In genomic region chr5:30376848-30377247, GRCh38 we compare ENCODE assay signal across 9 cellular contexts.
"Had no signal": no experiment of that assay in that cellular context is flagged by ENCODE, and none has a peak within 500 bp of the region (broad histone marks: within the 10 kb centered on the region; RNA-seq: fewer than 3 reads in every experiment).

No MANE protein-coding gene starts in this region.

- H3K27ac ChIP-seq: HL-60, KMS-11 had no signal

- H3K9me3 ChIP-seq: HAP-1 had no signal

- H3K4me3 ChIP-seq: HAP-1 had no signal

- H3K4me1 ChIP-seq: HAP-1 had no signal

- H3K36me3 ChIP-seq: HAP-1 had no signal

- ATAC-seq: HCT116, HepG2 had no signal

- H3K9ac ChIP-seq: KMS-11 had no signal

- DNase-seq: H7, HFFc6, KBM-7 had no signal

- H3K4me2 ChIP-seq: KMS-11 had no signal

- FAIRE-seq: H1, HepG2 had no signal
